In genomic region chr13:114081761-114082681, GRCh38 we compare ENCODE assay signal across 20 cellular contexts. TPM values are rescaled to one million over a fixed set of nuclear protein-coding genes. Genes with fewer than 3 reads are reported as not detected.
DNase-seq lines count a peak whose midpoint lies in the region; ATAC-seq, FAIRE-seq and TF ChIP-seq lines count a peak whose summit lies in the region.
"Had no signal": no experiment of that assay in that cellular context is flagged by ENCODE, and none has a peak within 500 bp of the region (broad histone marks: within the 10 kb centered on the region; RNA-seq: fewer than 3 reads in every experiment).

No MANE protein-coding gene starts in this region.

- H3K27ac Mint-ChIP-seq in activated CD8-positive, alpha-beta memory T cell treated with anti-CD3 and anti-CD28 coated beads, Interleukin-2, amount 10 ng/mL, durations not matched to agents 7 days and 5 days, result no peak overlapping the region
- H3K27ac Mint-ChIP-seq in glutamatergic neuron (ENCODE audit: unreplicated experiment), result no peak overlapping the region

- CTCF ChIA-PET in activated CD8-positive, alpha-beta memory T cell treated with anti-CD3 and anti-CD28 coated beads, Interleukin-2, amount 10 ng/mL, durations not matched to agents 7 days and 5 days (lab: Charles Lee), result no interaction called here

- no peaks in the 10 kb centered on the region for H3K9me3 Mint-ChIP-seq in activated CD8-positive, alpha-beta memory T cell treated with anti-CD3 and anti-CD28 coated beads, Interleukin-2, amount 10 ng/mL, durations not matched to agents 7 days and 5 days (ENCODE audit: low read depth)
- peaks cover 9% of the 10 kb centered on the region for H3K9me3 Mint-ChIP-seq in glutamatergic neuron (ENCODE audit: unreplicated experiment)

- WGBS in heart left ventricle, 4 donors, result 90 to 94% (median 92%) methylated on average over 27 to 30 of the region's 30 CpGs
- 35 to 43% methylated on average over 30 of the region's 30 CpGs for WGBS in pancreas, 2 donors

- H3K4me1 ChIP-seq in heart left ventricle (peaks cover 0 to 22% (median 7%) of the 10 kb centered on the region in 12 donors), pancreas (peaks cover 12 to 23% (median 18%) of the 10 kb centered on the region in 3 donors)

- TF ChIP-seq CTCF in LNCaP clone FGC (IDR thresholded peaks at IDR 0.05; ENCODE audit: control insufficient read depth, extremely low read depth, insufficient read depth) (no peak), heart left ventricle (IDR thresholded peaks at IDR 0.05) (no peak), pancreas (IDR thresholded peaks at IDR 0.05) (no peak), glutamatergic neuron (IDR thresholded peaks at IDR 0.05; ENCODE audit: partially characterized antibody, unreplicated experiment) (no peak)

- intact Hi-C loops in heart left ventricle (cut with DNase I) (no loop called here), pancreas (cut with DNase I) (no loop called here)

- H3K27me3 Mint-ChIP-seq in activated CD8-positive, alpha-beta memory T cell treated with anti-CD3 and anti-CD28 coated beads, Interleukin-2, amount 10 ng/mL, durations not matched to agents 7 days and 5 days, result no peaks in the 10 kb centered on the region
- peaks cover 6% of the 10 kb centered on the region for H3K27me3 Mint-ChIP-seq in glutamatergic neuron (ENCODE audit: unreplicated experiment)

- H3K4me3 Mint-ChIP-seq in activated CD8-positive, alpha-beta memory T cell treated with anti-CD3 and anti-CD28 coated beads, Interleukin-2, amount 10 ng/mL, durations not matched to agents 7 days and 5 days, result no peak overlapping the region
- no peak overlapping the region for H3K4me3 Mint-ChIP-seq in glutamatergic neuron (ENCODE audit: unreplicated experiment)

- H3K4me3 ChIP-seq in LNCaP clone FGC (ENCODE audit: low read depth, low read length) (no peak overlapping the region), heart left ventricle (no peak overlapping the region), pancreas (peak overlapping the region in 1 of 4 donors; percentile 4)
- H3K4me3 ChIP-seq: colonic mucosa, esophagus muscularis mucosa, lower lobe of right lung, transverse colon had no signal

- no peaks in the 10 kb centered on the region for H3K4me1 Mint-ChIP-seq in activated CD8-positive, alpha-beta memory T cell treated with anti-CD3 and anti-CD28 coated beads, Interleukin-2, amount 10 ng/mL, durations not matched to agents 7 days and 5 days
- H3K4me1 Mint-ChIP-seq in glutamatergic neuron (ENCODE audit: low read depth, unreplicated experiment), result peaks cover 12% of the 10 kb centered on the region

- FAIRE-seq in pancreas (lab: Jason Lieb, UNC), result no peak

- peak; percentile 53 for DNase-seq in activated CD8-positive, alpha-beta memory T cell treated with anti-CD3 and anti-CD28 coated beads for 24 hours
- no peak for DNase-seq in activated CD8-positive, alpha-beta memory T cell treated with anti-CD3 and anti-CD28 coated beads, Interleukin-2, amount 10 ng/mL, durations not matched to agents 7 days and 5 days
- DNase-seq in LNCaP clone FGC (ENCODE audit: low read depth) (peak; percentile 73), heart left ventricle (peak in 3 of 5 donors; percentile 3 to 20 (median 13)), pancreas (peak; percentile 84 to 95 (median 94)), glutamatergic neuron (no peak)
- DNase-seq: activated CD4-positive, alpha-beta T cell treated with anti-CD3 and anti-CD28 coated beads, Interleukin-2, amount 50 U/mL, for 48 hours; amygdala; colonic mucosa; DMS53; hypothalamus; NCI-H526; RPMI8226; stimulated activated CD4-positive, alpha-beta T cell treated with anti-CD3 and anti-CD28 coated beads, Interleukin-12 subunit alpha, Interleukin-12 subunit beta, amount 100 ng/mL, for 4 hours; T-helper 9 cell had no signal

- H3K36me3 ChIP-seq in heart left ventricle, result no peaks in the 10 kb centered on the region
- no peaks in the 10 kb centered on the region for H3K36me3 ChIP-seq in pancreas
- H3K36me3 ChIP-seq: colonic mucosa, lower lobe of right lung, transverse colon had no signal

- no peak for ATAC-seq in activated CD8-positive, alpha-beta memory T cell treated with anti-CD3 and anti-CD28 coated beads, Interleukin-2, amount 10 ng/mL, durations not matched to agents 7 days and 5 days
- ATAC-seq in heart left ventricle, result no peak
- peak; percentile 97 to 98 (median 98) for ATAC-seq in pancreas
- ATAC-seq in HG03457 (IDR thresholded peaks at IDR 0.05; ENCODE audit: unreplicated experiment), result no peak
- ATAC-seq in HG03565 (IDR thresholded peaks at IDR 0.05; ENCODE audit: unreplicated experiment), result no peak
- ATAC-seq: lower lobe of right lung had no signal

- peaks cover 6% of the 10 kb centered on the region for H3K36me3 Mint-ChIP-seq in activated CD8-positive, alpha-beta memory T cell treated with anti-CD3 and anti-CD28 coated beads, Interleukin-2, amount 10 ng/mL, durations not matched to agents 7 days and 5 days
- H3K36me3 Mint-ChIP-seq in glutamatergic neuron (ENCODE audit: unreplicated experiment), result peaks cover 9% of the 10 kb centered on the region

- H3K27me3 ChIP-seq in heart left ventricle, result no peaks in the 10 kb centered on the region
- no peaks in the 10 kb centered on the region for H3K27me3 ChIP-seq in pancreas
- H3K27me3 ChIP-seq: colonic mucosa, esophagus muscularis mucosa, transverse colon had no signal

- no peak for TF ChIP-seq POLR2A in heart left ventricle (IDR thresholded peaks at IDR 0.05)

- H3K27ac ChIP-seq in heart left ventricle (no peak overlapping the region), pancreas (peak overlapping the region; percentile 30 to 55 (median 52))
- H3K27ac ChIP-seq: colonic mucosa, esophagus muscularis mucosa, lower lobe of right lung, transverse colon had no signal

- H3K9me3 ChIP-seq in heart left ventricle, result no peaks in the 10 kb centered on the region
- H3K9me3 ChIP-seq in pancreas, result no peaks in the 10 kb centered on the region
- H3K9me3 ChIP-seq: colonic mucosa, esophagus muscularis mucosa, lower lobe of right lung, transverse colon had no signal

RNA-seq across cellular contexts. Expression of gene RASA3, which starts 50.4 kb away (rescaled TPM):
- 10 to 100 TPM; 16.3 to 49.2 TPM for total RNA-seq in activated CD8-positive, alpha-beta memory T cell treated with anti-CD3 and anti-CD28 coated beads, Interleukin-2, amount 10 ng/mL, durations not matched to agents 7 days and 5 days
- total RNA-seq in heart left ventricle, result 10 to 100 TPM in 5 of 9 donors, 1 to 10 TPM in 4; 7.2 to 24.2 (median 10.5) TPM
- 1 to 10 TPM; 4.8 to 9.0 TPM for polyA plus RNA-seq in heart left ventricle
- total RNA-seq in pancreas, result 10 to 100 TPM in 3 of 6 donors, 1 to 10 TPM in 3; 7.1 to 11.2 (median 10.1) TPM
- 1 to 10 TPM; 5.7 to 6.5 TPM for polyA plus RNA-seq in pancreas
- 15.2 TPM for total RNA-seq in glutamatergic neuron (ENCODE audit: unreplicated experiment)

Comparison
In these comparisons a context has a peak if more than half of its experiments do, and no peak if none do; other contexts are left out.
1. DNase-seq: peak in activated CD8-positive, alpha-beta memory T cell treated with anti-CD3 and anti-CD28 coated beads for 24 hours (single experiment), LNCaP clone FGC (single experiment), heart left ventricle (3 of 5) and pancreas (6 of 6); none in activated CD8-positive, alpha-beta memory T cell treated with anti-CD3 and anti-CD28 coated beads, Interleukin-2, amount 10 ng/mL, durations not matched to agents 7 days and 5 days (single experiment) and glutamatergic neuron (single experiment).
2. ATAC-seq: peak in pancreas (4 of 4); none in activated CD8-positive, alpha-beta memory T cell treated with anti-CD3 and anti-CD28 coated beads, Interleukin-2, amount 10 ng/mL, durations not matched to agents 7 days and 5 days (single experiment), heart left ventricle (0 of 4), HG03457 (single experiment) and HG03565 (single experiment).
3. H3K27ac ChIP-seq: peak in pancreas (4 of 4); none in heart left ventricle (0 of 12).